Comparison of ENCODE assay signal across 27 cellular contexts in genomic region chr2:161430416-161430815, GRCh38. TPM values are rescaled to one million over a fixed set of nuclear protein-coding genes. Genes with fewer than 3 reads are reported as not detected.
"Had no signal": no experiment of that assay in that cellular context is flagged by ENCODE, and none has a peak within 500 bp of the region (broad histone marks: within the 10 kb centered on the region; RNA-seq: fewer than 3 reads in every experiment).

No MANE protein-coding gene starts in this region.

- H3K9me3 ChIP-seq: Peyer's patch, SJCRH30 had no signal

- H3K27me3 ChIP-seq: SJCRH30 had no signal

- ATAC-seq: HepG2, Right ventricle myocardium inferior, SK-N-SH treated with all-trans-retinoic acid at 6 μM for 48 hours had no signal

- H3K27ac ChIP-seq: KMS-11, PC-9, Peyer's patch, SJCRH30 had no signal

- H3K36me3 ChIP-seq: Peyer's patch, SJCRH30 had no signal

- FAIRE-seq: HepG2 had no signal

- H3K9ac ChIP-seq: KMS-11 had no signal

- H3K4me2 ChIP-seq: KMS-11, PC-9 had no signal

- H2AFZ ChIP-seq: PC-9 had no signal

- DNase-seq: IMR-90, Kasumi-1, MM.1S, NCI-H1092 treated with DMSO at 0.1 percent for 48 hours, NCI-H1436, NCI-H187, NCI-H2029, NCI-H2081 treated with DMSO at 0.1 percent for 48 hours, NCI-H2171, NCI-H226, NCI-H446, NCI-H510A, NCI-H524 treated with DMSO at 0.1 percent for 48 hours, NCI-H69, NCI-H774, OCI-M1, PC-9, Peyer's patch, SHP77 treated with DMSO at 0.1 percent for 48 hours, SJCRH30, T-helper 1 cell had no signal

- H3K4me1 ChIP-seq: SJCRH30 had no signal

- H3K4me3 ChIP-seq: PC-9, Peyer's patch, SJCRH30 had no signal

RNA-seq across cellular contexts. Expression of gene TBR1, which starts 14.3 kb away (rescaled TPM):
- total RNA-seq: HepG2, HT1080, IMR-90, M059J, PC-9, Peyer's patch, Right ventricle myocardium inferior had no signal
- polyA plus RNA-seq: HepG2, IMR-90 had no signal
